1 cellular context compared by ENCODE assay signal in genomic region chr17:29433551-29433950, GRCh38.
A peak's percentile ranks its signal among the peaks of the same experiment; 100 is the strongest.
TF ChIP-seq lines count a peak whose summit lies in the region.

No MANE protein-coding gene starts in this region.

TF ChIP-seq in K562, 482 proteins besides CTCF, POLR2A, EP300 and RAD21:
- no peak for TF ChIP-seq TCFL5 (CRISPR knock-in tag; conservative IDR thresholded peaks at IDR 0.05)
- TF ChIP-seq, protein P1, sequence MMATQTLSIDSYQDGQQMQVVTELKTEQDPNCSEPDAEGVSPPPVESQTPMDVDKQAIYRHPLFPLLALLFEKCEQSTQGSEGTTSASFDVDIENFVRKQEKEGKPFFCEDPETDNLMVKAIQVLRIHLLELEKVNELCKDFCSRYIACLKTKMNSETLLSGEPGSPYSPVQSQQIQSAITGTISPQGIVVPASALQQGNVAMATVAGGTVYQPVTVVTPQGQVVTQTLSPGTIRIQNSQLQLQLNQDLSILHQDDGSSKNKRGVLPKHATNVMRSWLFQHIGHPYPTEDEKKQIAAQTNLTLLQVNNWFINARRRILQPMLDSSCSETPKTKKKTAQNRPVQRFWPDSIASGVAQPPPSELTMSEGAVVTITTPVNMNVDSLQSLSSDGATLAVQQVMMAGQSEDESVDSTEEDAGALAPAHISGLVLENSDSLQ (IDR thresholded peaks at IDR 0.05), result peak; percentile 77
- TF ChIP-seq SAFB2 (IDR thresholded peaks at IDR 0.05; ENCODE audit: borderline replicate concordance, low read depth, low read length, severe bottlenecking), result no peak
- TF ChIP-seq EWSR1 (IDR thresholded peaks at IDR 0.05; ENCODE audit: borderline replicate concordance, low read depth, partially characterized antibody), result no peak
- no peak for TF ChIP-seq ZNF76 (CRISPR knock-in tag; IDR thresholded peaks at IDR 0.05; ENCODE audit: borderline replicate concordance)
- no peak for TF ChIP-seq SOX6 (IDR thresholded peaks at IDR 0.05)
- TF ChIP-seq PYGO2 (tag; IDR thresholded peaks at IDR 0.05), result no peak
- TF ChIP-seq IRF2 (CRISPR knock-in tag; IDR thresholded peaks at IDR 0.05), result no peak
- no peak for TF ChIP-seq ARID2 (IDR thresholded peaks at IDR 0.05)
- TF ChIP-seq KDM2B (CRISPR knock-in tag; IDR thresholded peaks at IDR 0.05), result no peak
- peak; percentile 42; the same call in 1 of the 2 replicates for TF ChIP-seq GABPA (tag; conservative IDR thresholded peaks at IDR 0.05; ENCODE audit: low read depth)
- TF ChIP-seq SPI1 (IDR thresholded peaks at IDR 0.05; ENCODE audit: borderline replicate concordance, low read depth, low read length), result peak; percentile 56; the same call in 1 of the 2 replicates
- TF ChIP-seq ERF (CRISPR knock-in tag; IDR thresholded peaks at IDR 0.05), result no peak
- TF ChIP-seq XRCC3 (IDR thresholded peaks at IDR 0.05), result no peak
